ENCODE assay signal across 21 cellular contexts in the genomic region with DNA sequence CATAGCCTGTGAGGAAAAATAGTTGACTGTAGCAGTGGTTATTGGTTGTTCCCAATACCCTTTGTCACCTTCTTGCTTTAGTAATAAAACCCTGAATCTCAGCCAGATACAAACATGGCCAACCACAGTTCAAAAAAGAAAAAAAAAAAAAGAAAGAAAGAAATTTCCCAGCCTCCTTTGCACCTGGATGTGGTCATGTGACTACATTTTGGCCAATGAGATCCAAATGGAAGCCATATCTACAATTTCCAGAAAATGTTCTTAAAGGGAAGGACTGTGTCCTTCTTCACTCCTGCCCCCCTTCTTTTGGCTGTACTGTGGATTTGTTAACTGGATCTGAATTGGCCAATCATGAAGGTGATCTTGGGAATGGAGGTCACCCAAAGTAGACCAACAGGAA.
DNase-seq lines count a peak whose midpoint lies in the region; ATAC-seq, FAIRE-seq and TF ChIP-seq lines count a peak whose summit lies in the region.
"Had no signal": no experiment of that assay in that cellular context is flagged by ENCODE, and none has a peak within 500 bp of the region (broad histone marks: within the 10 kb centered on the region; RNA-seq: fewer than 3 reads in every experiment).

No MANE protein-coding gene starts in this region.

- H3K9me3 ChIP-seq in A549 (peaks cover 7% of the 10 kb centered on the region; the same call in 1 of the 3 replicates), K562 (replicated peaks; ENCODE audit: control insufficient read depth, insufficient read depth, low read depth, low read length) (no peaks in the 10 kb centered on the region)

- ATAC-seq in A549 (no peak), K562 (no peak)
- ATAC-seq: CD8-positive, alpha-beta T cell had no signal

- H3K9ac ChIP-seq in K562 (ENCODE audit: insufficient read depth in 1 of 2, low read depth in 2 of 2, low read length in 2 of 2), result no peak overlapping the region
- H3K9ac ChIP-seq: BLaER1 treated with 17β-estradiol and CSF1 and Interleukin-3, amounts not matched to agents 10 nM and 100 nM had no signal

- CTCF ChIA-PET in A549 (lab: Yijun Ruan, JAX), result no interaction called here
- CTCF ChIA-PET in K562 (lab: Yijun Ruan, JAX; ENCODE audit: low intra/inter-chr PET ratio), result no interaction called here

- no peak overlapping the region for H3K4me3 ChIP-seq in A549
- H3K4me3 ChIP-seq in K562, result no peak overlapping the region
- H3K4me3 ChIP-seq: BLaER1 treated with 17β-estradiol and CSF1 and Interleukin-3, amounts not matched to agents 10 nM and 100 nM had no signal

- BruUV-seq in K562 (replicated peaks; lab: Mats Ljungman, UMichigan), result no TSS peak

- FAIRE-seq in A549 (lab: Jason Lieb, UNC) (no peak), K562 (lab: Jason Lieb, UNC) (no peak)
- FAIRE-seq: A204.1, D721Med, G401.6, GM12891, GM19239 had no signal

- TF ChIP-seq POLR2A in A549 (IDR thresholded peaks at IDR 0.05; ENCODE audit: low read length) (no peak), K562 (conservative IDR thresholded peaks at IDR 0.05) (no peak)

- intact Hi-C loops in K562 (cut with micrococcal nuclease), result no loop called here

- TF ChIP-seq RAD21 in A549 (conservative IDR thresholded peaks at IDR 0.05 in 1 of 2, IDR thresholded peaks at IDR 0.05 in 1 of 2), result no peak
- TF ChIP-seq RAD21 in Ishikawa (IDR thresholded peaks at IDR 0.05; ENCODE audit: low read depth), result no peak
- no peak for TF ChIP-seq RAD21 in K562 (CRISPR knock-in tag; conservative IDR thresholded peaks at IDR 0.05 in 1 of 2, IDR thresholded peaks at IDR 0.05 in 1 of 2)

- H3K27ac ChIP-seq in A549, result no peak overlapping the region
- no peak overlapping the region for H3K27ac ChIP-seq in K562 (ENCODE audit: extremely low read depth, low read depth, low read length)
- H3K27ac ChIP-seq: BLaER1 treated with 17β-estradiol and CSF1 and Interleukin-3, amounts not matched to agents 10 nM and 100 nM; C4-2B had no signal

- H3K36me3 ChIP-seq in K562 (ENCODE audit: control insufficient read depth, insufficient read depth, low read length), result no peaks in the 10 kb centered on the region
- H3K36me3 ChIP-seq: BLaER1 treated with 17β-estradiol and CSF1 and Interleukin-3, amounts not matched to agents 10 nM and 100 nM had no signal

- POLR2A ChIA-PET in A549 (lab: Yijun Ruan, JAX) (no interaction called here), K562 (lab: Yijun Ruan, JAX) (no interaction called here)

- DNase-seq in A549 (ENCODE audit: low read depth in 1 of 2, low spot score in 1 of 2) (no peak), K562 (ENCODE audit: extremely low read depth in 1 of 4, low spot score in 3 of 4) (peak in 2 of 4 experiments; percentile 28 to 29), NCI-H1436 (lab: John Stamatoyannopoulos, UW) (no peak), NCI-H2081 treated with DMSO at 0.1 percent for 48 hours (lab: John Stamatoyannopoulos, UW) (no peak), SK-N-DZ (ENCODE audit: low spot score) (no peak)
- DNase-seq: 8988T; AML-193; Caco-2; Calu3; CD4-positive, alpha-beta T cell; CD8-positive, alpha-beta T cell; DMS79 treated with DMSO at 0.1 percent for 48 hours; GF-D8 had no signal

- in situ Hi-C loops in K562 (cut with MboI), result no loop called here

- H4K20me1 ChIP-seq in K562 (replicated peaks; ENCODE audit: control insufficient read depth, insufficient read depth, low read length), result no peaks in the 10 kb centered on the region
- H4K20me1 ChIP-seq: BLaER1 treated with 17β-estradiol and CSF1 and Interleukin-3, amounts not matched to agents 10 nM and 100 nM had no signal

- no peaks in the 10 kb centered on the region for H3K79me2 ChIP-seq in K562 (ENCODE audit: control insufficient read depth, insufficient read depth, low read length)

- no peaks in the 10 kb centered on the region for H3K27me3 ChIP-seq in K562 (ENCODE audit: control insufficient read depth in 2 of 2, insufficient read depth in 2 of 2, low read length in 2 of 2)
- H3K27me3 ChIP-seq: BLaER1 treated with 17β-estradiol and CSF1 and Interleukin-3, amounts not matched to agents 10 nM and 100 nM had no signal

- H3K4me1 ChIP-seq in A549, result no peaks in the 10 kb centered on the region
- no peaks in the 10 kb centered on the region for H3K4me1 ChIP-seq in K562 (replicated peaks in 1 of 2; ENCODE audit: control insufficient read depth in 2 of 2, insufficient read depth in 2 of 2, low read length in 2 of 2)
- H3K4me1 ChIP-seq: BLaER1 treated with 17β-estradiol and CSF1 and Interleukin-3, amounts not matched to agents 10 nM and 100 nM; Caco-2 had no signal

- no peak for TF ChIP-seq CTCF in A549 (IDR thresholded peaks at IDR 0.05)
- TF ChIP-seq CTCF in K562 (IDR thresholded peaks at IDR 0.05 in 2 of 3, conservative IDR thresholded peaks at IDR 0.05 in 1 of 3; ENCODE audit: insufficient read depth in 2 of 3, low read depth in 1 of 3, low read length in 3 of 3), result no peak

- no peak overlapping the region for H2AFZ ChIP-seq in K562 (ENCODE audit: low read depth, low read length)

- no peak overlapping the region for H3K4me2 ChIP-seq in A549
- H3K4me2 ChIP-seq in K562 (ENCODE audit: insufficient read depth, low read length), result no peak overlapping the region
- H3K4me2 ChIP-seq: BLaER1 treated with 17β-estradiol and CSF1 and Interleukin-3, amounts not matched to agents 10 nM and 100 nM had no signal

- no peaks in the 10 kb centered on the region for H3K9me1 ChIP-seq in K562 (ENCODE audit: control insufficient read depth, insufficient read depth, low read length)

- TF ChIP-seq EP300 in A549 (IDR thresholded peaks at IDR 0.05), result no peak
- TF ChIP-seq EP300 in Ishikawa (IDR thresholded peaks at IDR 0.05; ENCODE audit: borderline replicate concordance), result no peak
- no peak for TF ChIP-seq EP300 in K562 (IDR thresholded peaks at IDR 0.05; ENCODE audit: low read length)

TF ChIP-seq in A549, 52 proteins besides CTCF, POLR2A, EP300 and RAD21:
- no peak for TF ChIP-seq MAFK (IDR thresholded peaks at IDR 0.05; ENCODE audit: partially characterized antibody)
- TF ChIP-seq, protein P1, sequence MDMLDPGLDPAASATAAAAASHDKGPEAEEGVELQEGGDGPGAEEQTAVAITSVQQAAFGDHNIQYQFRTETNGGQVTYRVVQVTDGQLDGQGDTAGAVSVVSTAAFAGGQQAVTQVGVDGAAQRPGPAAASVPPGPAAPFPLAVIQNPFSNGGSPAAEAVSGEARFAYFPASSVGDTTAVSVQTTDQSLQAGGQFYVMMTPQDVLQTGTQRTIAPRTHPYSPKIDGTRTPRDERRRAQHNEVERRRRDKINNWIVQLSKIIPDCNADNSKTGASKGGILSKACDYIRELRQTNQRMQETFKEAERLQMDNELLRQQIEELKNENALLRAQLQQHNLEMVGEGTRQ (IDR thresholded peaks at IDR 0.05), result peak; percentile 30; the same call in 1 of the 2 replicates
- TF ChIP-seq EHF (CRISPR knock-in tag; IDR thresholded peaks at IDR 0.05), result no peak

TF ChIP-seq in Ishikawa, 13 proteins besides CTCF, POLR2A, EP300 and RAD21:
- no peak for TF ChIP-seq TCF12 (IDR thresholded peaks at IDR 0.05; ENCODE audit: low read depth)
- TF ChIP-seq, protein P2, sequence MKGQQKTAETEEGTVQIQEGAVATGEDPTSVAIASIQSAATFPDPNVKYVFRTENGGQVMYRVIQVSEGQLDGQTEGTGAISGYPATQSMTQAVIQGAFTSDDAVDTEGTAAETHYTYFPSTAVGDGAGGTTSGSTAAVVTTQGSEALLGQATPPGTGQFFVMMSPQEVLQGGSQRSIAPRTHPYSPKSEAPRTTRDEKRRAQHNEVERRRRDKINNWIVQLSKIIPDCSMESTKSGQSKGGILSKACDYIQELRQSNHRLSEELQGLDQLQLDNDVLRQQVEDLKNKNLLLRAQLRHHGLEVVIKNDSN (IDR thresholded peaks at IDR 0.05), result peak; percentile 62
- TF ChIP-seq CEBPB (IDR thresholded peaks at IDR 0.05), result no peak
- TF ChIP-seq YY1 (IDR thresholded peaks at IDR 0.05; ENCODE audit: low read depth), result no peak
- no peak for TF ChIP-seq TAF1 (IDR thresholded peaks at IDR 0.05; ENCODE audit: low read depth)

TF ChIP-seq in K562, 482 proteins besides CTCF, POLR2A, EP300 and RAD21 (continues in another document):
- TF ChIP-seq, protein P3, sequence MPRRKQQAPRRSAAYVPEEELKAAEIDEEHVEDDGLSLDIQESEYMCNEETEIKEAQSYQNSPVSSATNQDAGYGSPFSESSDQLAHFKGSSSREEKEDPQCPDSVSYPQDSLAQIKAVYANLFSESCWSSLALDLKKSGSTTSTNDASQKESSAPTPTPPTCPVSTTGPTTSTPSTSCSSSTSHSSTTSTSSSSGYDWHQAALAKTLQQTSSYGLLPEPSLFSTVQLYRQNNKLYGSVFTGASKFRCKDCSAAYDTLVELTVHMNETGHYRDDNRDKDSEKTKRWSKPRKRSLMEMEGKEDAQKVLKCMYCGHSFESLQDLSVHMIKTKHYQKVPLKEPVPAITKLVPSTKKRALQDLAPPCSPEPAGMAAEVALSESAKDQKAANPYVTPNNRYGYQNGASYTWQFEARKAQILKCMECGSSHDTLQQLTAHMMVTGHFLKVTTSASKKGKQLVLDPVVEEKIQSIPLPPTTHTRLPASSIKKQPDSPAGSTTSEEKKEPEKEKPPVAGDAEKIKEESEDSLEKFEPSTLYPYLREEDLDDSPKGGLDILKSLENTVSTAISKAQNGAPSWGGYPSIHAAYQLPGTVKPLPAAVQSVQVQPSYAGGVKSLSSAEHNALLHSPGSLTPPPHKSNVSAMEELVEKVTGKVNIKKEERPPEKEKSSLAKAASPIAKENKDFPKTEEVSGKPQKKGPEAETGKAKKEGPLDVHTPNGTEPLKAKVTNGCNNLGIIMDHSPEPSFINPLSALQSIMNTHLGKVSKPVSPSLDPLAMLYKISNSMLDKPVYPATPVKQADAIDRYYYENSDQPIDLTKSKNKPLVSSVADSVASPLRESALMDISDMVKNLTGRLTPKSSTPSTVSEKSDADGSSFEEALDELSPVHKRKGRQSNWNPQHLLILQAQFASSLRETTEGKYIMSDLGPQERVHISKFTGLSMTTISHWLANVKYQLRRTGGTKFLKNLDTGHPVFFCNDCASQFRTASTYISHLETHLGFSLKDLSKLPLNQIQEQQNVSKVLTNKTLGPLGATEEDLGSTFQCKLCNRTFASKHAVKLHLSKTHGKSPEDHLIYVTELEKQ (CRISPR knock-in tag; IDR thresholded peaks at IDR 0.05), result no peak
- TF ChIP-seq ZNF764 (CRISPR knock-in tag; IDR thresholded peaks at IDR 0.05; ENCODE audit: low read depth) (no peak), ZNF766 (CRISPR knock-in tag; conservative IDR thresholded peaks at IDR 0.05) (no peak)
- TF ChIP-seq, protein P4, sequence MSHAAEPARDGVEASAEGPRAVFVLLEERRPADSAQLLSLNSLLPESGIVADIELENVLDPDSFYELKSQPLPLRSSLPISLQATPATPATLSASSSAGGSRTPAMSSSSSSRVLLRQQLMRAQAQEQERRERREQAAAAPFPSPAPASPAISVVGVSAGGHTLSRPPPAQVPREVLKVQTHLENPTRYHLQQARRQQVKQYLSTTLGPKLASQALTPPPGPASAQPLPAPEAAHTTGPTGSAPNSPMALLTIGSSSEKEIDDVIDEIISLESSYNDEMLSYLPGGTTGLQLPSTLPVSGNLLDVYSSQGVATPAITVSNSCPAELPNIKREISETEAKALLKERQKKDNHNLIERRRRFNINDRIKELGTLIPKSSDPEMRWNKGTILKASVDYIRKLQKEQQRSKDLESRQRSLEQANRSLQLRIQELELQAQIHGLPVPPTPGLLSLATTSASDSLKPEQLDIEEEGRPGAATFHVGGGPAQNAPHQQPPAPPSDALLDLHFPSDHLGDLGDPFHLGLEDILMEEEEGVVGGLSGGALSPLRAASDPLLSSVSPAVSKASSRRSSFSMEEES (CRISPR knock-in tag; IDR thresholded peaks at IDR 0.05), result peak; percentile 50
